8 cellular contexts compared by ENCODE assay signal in the genomic region with DNA sequence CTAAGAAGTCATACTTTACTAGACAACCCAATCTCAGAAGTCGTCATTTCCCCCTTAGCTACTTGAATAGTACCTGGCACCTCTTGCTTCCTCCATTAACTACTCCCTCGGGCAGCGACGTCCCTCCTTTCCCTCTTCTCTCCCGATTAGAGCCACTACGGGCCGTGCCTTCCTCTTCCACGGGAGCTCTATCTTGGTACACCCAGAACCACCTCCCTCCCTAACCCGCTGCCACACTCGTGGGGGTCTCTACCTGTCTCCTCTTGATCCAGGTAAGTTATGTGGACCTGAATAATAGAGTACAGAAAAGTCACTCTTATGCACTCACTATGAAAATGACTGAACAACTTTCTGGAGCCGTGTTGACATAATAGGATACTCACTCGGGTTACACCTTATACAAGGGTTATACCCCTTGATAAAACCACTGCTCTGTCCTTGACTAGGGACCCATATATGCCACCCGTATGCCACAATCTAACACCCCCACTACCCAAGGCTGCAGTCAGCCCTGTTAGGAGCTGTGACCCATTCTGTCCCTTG. TPM values are rescaled to one million over a fixed set of nuclear protein-coding genes. Genes with fewer than 3 reads are reported as not detected.
DNase-seq lines count a peak whose midpoint lies in the region; ATAC-seq and TF ChIP-seq lines count a peak whose summit lies in the region.

No MANE protein-coding gene starts in this region.

- ATAC-seq in HG03439 (IDR thresholded peaks at IDR 0.05; ENCODE audit: unreplicated experiment) (peak; percentile 15), Right ventricle myocardium superior (ENCODE audit: poor library complexity) (peak; percentile 36), GM18505 (IDR thresholded peaks at IDR 0.05; ENCODE audit: unreplicated experiment) (no peak)

- TF ChIP-seq POLR2A in GM18505 (IDR thresholded peaks at IDR 0.05; ENCODE audit: borderline replicate concordance, extremely low read depth, insufficient read depth, insufficient read length) = no peak

- peaks cover 9% of the 10 kb centered on the region for H3K36me3 Mint-ChIP-seq in activated CD4-positive, alpha-beta memory T cell treated with anti-CD3 and anti-CD28 coated beads for 36 hours

- H3K9me3 Mint-ChIP-seq in activated CD4-positive, alpha-beta memory T cell treated with anti-CD3 and anti-CD28 coated beads for 36 hours = no peaks in the 10 kb centered on the region

- H3K4me3 Mint-ChIP-seq in activated CD4-positive, alpha-beta memory T cell treated with anti-CD3 and anti-CD28 coated beads for 36 hours = peak overlapping the region; percentile 89

- DNase-seq in stimulated activated CD4-positive, alpha-beta T cell treated with anti-CD3 and anti-CD28 coated beads, Interleukin-2, amount 100 ng/mL, for 24 hours = peak; percentile 17 to 22
- DNase-seq in stimulated activated CD4-positive, alpha-beta T cell treated with anti-CD3 and anti-CD28 coated beads, Interleukin-4, amount 100 ng/mL, for 1 hour = no peak
- peak; percentile 19 for DNase-seq in activated CD4-positive, alpha-beta memory T cell treated with anti-CD3 and anti-CD28 coated beads for 36 hours
- DNase-seq in Right ventricle myocardium superior (no peak), posterior vena cava (ENCODE audit: low spot score) (peak; percentile 76), cortex of kidney (lab: John Stamatoyannopoulos, UW) (no peak)

- no peaks in the 10 kb centered on the region for H3K27me3 Mint-ChIP-seq in activated CD4-positive, alpha-beta memory T cell treated with anti-CD3 and anti-CD28 coated beads for 36 hours

- intact Hi-C loops in activated CD4-positive, alpha-beta memory T cell treated with anti-CD3 and anti-CD28 coated beads for 36 hours (cut with micrococcal nuclease) = loop anchor here (1.0 to 2.0 kb wide), 4 partner anchors 25 to 780 kb away; a partner anchor contains a TSS
- intact Hi-C loops in Right ventricle myocardium superior (cut with DNase I) (no loop called here), posterior vena cava (cut with DNase I) (no loop called here)

- CTCF ChIA-PET in activated CD4-positive, alpha-beta memory T cell treated with anti-CD3 and anti-CD28 coated beads for 36 hours (lab: Charles Lee) = interaction anchor here (0.5 to 2.3 kb wide), 3 partner anchors 30 to 189 kb away, joined by 3 to 12 read pairs (median 8); no protein-coding TSS in a partner anchor

- POLR2A ChIA-PET in activated CD4-positive, alpha-beta memory T cell treated with anti-CD3 and anti-CD28 coated beads for 36 hours (lab: Charles Lee) = interaction anchor here (0.8 to 1.1 kb wide), 3 partner anchors 13 to 233 kb away, joined by 3 to 4 read pairs (median 3); a partner anchor contains a TSS

- peaks cover 28% of the 10 kb centered on the region for H3K4me1 Mint-ChIP-seq in activated CD4-positive, alpha-beta memory T cell treated with anti-CD3 and anti-CD28 coated beads for 36 hours (ENCODE audit: low read depth)

- peak overlapping the region; percentile 91 for H3K27ac Mint-ChIP-seq in activated CD4-positive, alpha-beta memory T cell treated with anti-CD3 and anti-CD28 coated beads for 36 hours

RNA-seq across cellular contexts. Expression of a gene that starts 0.6 kb away (rescaled TPM):
- total RNA-seq in activated CD4-positive, alpha-beta memory T cell treated with anti-CD3 and anti-CD28 coated beads for 36 hours = 10 to 100 TPM; 26.4 to 32.9 TPM
- total RNA-seq in Right ventricle myocardium superior = 30.7 TPM
- total RNA-seq in posterior vena cava = 10 to 100 TPM; 28.7 to 30.6 TPM

RNA-seq across cellular contexts. Expression of a gene that starts 25.3 kb away (rescaled TPM):
- total RNA-seq in activated CD4-positive, alpha-beta memory T cell treated with anti-CD3 and anti-CD28 coated beads for 36 hours = 10 to 100 TPM; 10.9 to 11.0 TPM
- total RNA-seq in Right ventricle myocardium superior = 7.8 TPM
- total RNA-seq in posterior vena cava = 10 to 100 TPM; 11.1 to 13.7 TPM

Comparison
In these comparisons a context has a peak if more than half of its experiments do, and no peak if none do; other contexts are left out.
1. DNase-seq: peak in stimulated activated CD4-positive, alpha-beta T cell treated with anti-CD3 and anti-CD28 coated beads, Interleukin-2, amount 100 ng/mL, for 24 hours (2 of 2), activated CD4-positive, alpha-beta memory T cell treated with anti-CD3 and anti-CD28 coated beads for 36 hours (single experiment) and posterior vena cava (single experiment); none in stimulated activated CD4-positive, alpha-beta T cell treated with anti-CD3 and anti-CD28 coated beads, Interleukin-4, amount 100 ng/mL, for 1 hour (single experiment), Right ventricle myocardium superior (single experiment) and cortex of kidney (single experiment).